In genomic region chr12:26121841-26122680, GRCh38 we compare ENCODE assay signal across 8 cellular contexts. TPM values are rescaled to one million over a fixed set of nuclear protein-coding genes. Genes with fewer than 3 reads are reported as not detected.
DNase-seq lines count a peak whose midpoint lies in the region; ATAC-seq and TF ChIP-seq lines count a peak whose summit lies in the region.

No MANE protein-coding gene starts in this region.

- peaks cover 56% of the 10 kb centered on the region for H3K4me1 Mint-ChIP-seq in GM23338

- no peak overlapping the region for H2AFZ ChIP-seq in GM23338
- no peak overlapping the region for H2AFZ ChIP-seq in OCI-LY7 (ENCODE audit: low read length)

- H3K79me2 ChIP-seq in GM23338 (replicated peaks; ENCODE audit: insufficient read depth) (no peaks in the 10 kb centered on the region), OCI-LY7 (ENCODE audit: insufficient read depth, low read depth, low read length) (no peaks in the 10 kb centered on the region)

- H3K9ac ChIP-seq in iPS-20b (ENCODE audit: low read depth, low read length): no peak overlapping the region

- H3K36me3 Mint-ChIP-seq in GM23338 (ENCODE audit: low read depth): no peaks in the 10 kb centered on the region

- H3K27me3 Mint-ChIP-seq in GM23338 (ENCODE audit: insufficient read depth, low read depth, poor library complexity): peaks cover 66% of the 10 kb centered on the region

- H3K27ac ChIP-seq in GM23338 (ENCODE audit: low read depth) (no peak overlapping the region), OCI-LY7 (ENCODE audit: low read depth, low read length, poor library complexity, severe bottlenecking) (no peak overlapping the region), iPS-20b (ENCODE audit: low read length) (no peak overlapping the region)

- no TSS peak for BruUV-seq in OCI-LY7 (replicated peaks; lab: Mats Ljungman, UMichigan)

- peaks cover 38% of the 10 kb centered on the region for H3K4me1 ChIP-seq in GM23338 (ENCODE audit: insufficient read depth)
- no peaks in the 10 kb centered on the region for H3K4me1 ChIP-seq in OCI-LY7 (ENCODE audit: insufficient read depth, low read length, poor library complexity, severe bottlenecking)
- H3K4me1 ChIP-seq in iPS-20b (ENCODE audit: insufficient read depth, low read length): peaks cover 20% of the 10 kb centered on the region

- H3K27ac Mint-ChIP-seq in GM23338: no peak overlapping the region

- CTCF ChIA-PET in OCI-LY7 (lab: Charles Lee; ENCODE audit: unreplicated experiment): no interaction called here

- H3K4me3 ChIP-seq in GM23338 (peak overlapping the region; percentile 90), OCI-LY7 (ENCODE audit: low read depth, low read length, poor library complexity, severe bottlenecking) (no peak overlapping the region), iPS-20b (ENCODE audit: low read length) (peak overlapping the region; percentile 63)

- H3K9me3 Mint-ChIP-seq in GM23338: no peaks in the 10 kb centered on the region

- H3K9me2 ChIP-seq in GM23338 (ENCODE audit: insufficient read depth) (no peaks in the 10 kb centered on the region), OCI-LY7 (ENCODE audit: insufficient read depth, low read length) (no peaks in the 10 kb centered on the region)

- no peaks in the 10 kb centered on the region for H3K9me3 ChIP-seq in OCI-LY7 (ENCODE audit: low read length)
- H3K9me3 ChIP-seq in iPS-20b (ENCODE audit: insufficient read depth, low read depth, low read length): no peaks in the 10 kb centered on the region

- ATAC-seq in GM23338: no peak

- no peak for TF ChIP-seq CTCF in GM23338 (conservative IDR thresholded peaks at IDR 0.05; ENCODE audit: low read depth in 2 of 2)
- no peak for TF ChIP-seq CTCF in OCI-LY7 (conservative IDR thresholded peaks at IDR 0.05; ENCODE audit: low read length)

- H3K4me3 Mint-ChIP-seq in GM23338: peak overlapping the region; percentile 61

- 0 out of 2 replicates have a peak, but pooled peaks cover 9% of the 10 kb centered on the region for H3F3A ChIP-seq in GM23338 (replicated peaks; ENCODE audit: low read depth)

- H3K27me3 ChIP-seq in GM23338 (ENCODE audit: insufficient read depth) (peaks cover 70% of the 10 kb centered on the region), iPS-20b (ENCODE audit: insufficient read depth, low read length) (peaks cover 86% of the 10 kb centered on the region)

- POLR2A ChIA-PET in OCI-LY7 (lab: Charles Lee): no interaction called here

- H4K20me1 ChIP-seq in GM23338 (replicated peaks; ENCODE audit: insufficient read depth) (no peaks in the 10 kb centered on the region), OCI-LY7 (ENCODE audit: insufficient read depth, low read length) (no peaks in the 10 kb centered on the region)

- intact Hi-C loops in OCI-LY7 (cut with micrococcal nuclease; ENCODE audit: unreplicated experiment): loop anchor here (10.0 kb wide), 1 partner anchor 313 kb away; no protein-coding TSS in a partner anchor

- no peaks in the 10 kb centered on the region for H3K36me3 ChIP-seq in GM23338 (ENCODE audit: insufficient read depth)
- no peaks in the 10 kb centered on the region for H3K36me3 ChIP-seq in OCI-LY7 (ENCODE audit: insufficient read depth, low read length)
- no peaks in the 10 kb centered on the region for H3K36me3 ChIP-seq in iPS-20b (ENCODE audit: insufficient read depth, low read depth, low read length)

- H3K4me2 ChIP-seq in GM23338 (peak overlapping the region; percentile 91), OCI-LY7 (ENCODE audit: low read length) (peak overlapping the region; percentile 18; the same call in 1 of the 2 replicates)

- DNase-seq in COLO668 (lab: John Stamatoyannopoulos, UW; ENCODE audit: unreplicated experiment) (peak; percentile 69), GM23338 (ENCODE audit: low spot score) (peak; percentile 51), OCI-LY7 (ENCODE audit: low spot score) (peak; percentile 3), astrocyte of the hippocampus (ENCODE audit: low read depth, low spot score) (peak; percentile 52), NCI-H1930 (lab: John Stamatoyannopoulos, UW) (no peak), SKM-1 treated with dmso at 0.1 percent for 144 hours (lab: John Stamatoyannopoulos, UW; ENCODE audit: unreplicated experiment) (no peak)
- peak in 2 of 3 experiments; percentile 1 to 29 for DNase-seq in stimulated activated CD4-positive, alpha-beta T cell treated with anti-CD3 and anti-CD28 coated beads, TNF-alpha, amount 100 ng/mL, for 4 hours (ENCODE audit: low read depth in 3 of 3)

TF ChIP-seq in GM23338, 12 proteins besides CTCF, POLR2A, EP300 and RAD21 (continues in another document):
- TF ChIP-seq ETS1 (IDR thresholded peaks at IDR 0.05) (no peak), STAT1 (IDR thresholded peaks at IDR 0.05; ENCODE audit: unreplicated experiment) (no peak), REST (IDR thresholded peaks at IDR 0.05; ENCODE audit: unreplicated experiment) (no peak), NANOG (IDR thresholded peaks at IDR 0.05; ENCODE audit: borderline replicate concordance) (no peak), EZH2 (IDR thresholded peaks at IDR 0.05; ENCODE audit: low read depth, unreplicated experiment) (peak; percentile 91), POLR2AphosphoS5 (IDR thresholded peaks at IDR 0.05; ENCODE audit: low read depth) (no peak), ZNF331 (CRISPR knock-in tag; IDR thresholded peaks at IDR 0.05; ENCODE audit: low read depth) (no peak)

RNA-seq across cellular contexts. Expression of gene BHLHE41, which starts 2.8 kb away (rescaled TPM):
- 1.6 and 3.7 TPM in 2 replicates for total RNA-seq in GM23338 (2014; rRNA removed; shearing (Covaris generic))
- 2.9 and 3.3 TPM in 2 replicates for polyA plus RNA-seq in GM23338 (2016; fragmentation: Nextera tagmentation; extraction: Ambion mirVana)
- not detected in 2 replicates for total RNA-seq in OCI-LY7 (2014; rRNA removed; shearing (Covaris generic))
- not detected in 2 replicates for total RNA-seq in OCI-LY7 (2022)

Comparison
In these comparisons a context has a peak if more than half of its experiments do, and no peak if none do; other contexts are left out.
1. DNase-seq: peak in COLO668 (single experiment), GM23338 (single experiment), OCI-LY7 (single experiment), astrocyte of the hippocampus (single experiment) and stimulated activated CD4-positive, alpha-beta T cell treated with anti-CD3 and anti-CD28 coated beads, TNF-alpha, amount 100 ng/mL, for 4 hours (2 of 3); none in NCI-H1930 (0 of 2) and SKM-1 treated with dmso at 0.1 percent for 144 hours (single experiment).